ENCODE assay signal across 8 cellular contexts in the genomic region with DNA sequence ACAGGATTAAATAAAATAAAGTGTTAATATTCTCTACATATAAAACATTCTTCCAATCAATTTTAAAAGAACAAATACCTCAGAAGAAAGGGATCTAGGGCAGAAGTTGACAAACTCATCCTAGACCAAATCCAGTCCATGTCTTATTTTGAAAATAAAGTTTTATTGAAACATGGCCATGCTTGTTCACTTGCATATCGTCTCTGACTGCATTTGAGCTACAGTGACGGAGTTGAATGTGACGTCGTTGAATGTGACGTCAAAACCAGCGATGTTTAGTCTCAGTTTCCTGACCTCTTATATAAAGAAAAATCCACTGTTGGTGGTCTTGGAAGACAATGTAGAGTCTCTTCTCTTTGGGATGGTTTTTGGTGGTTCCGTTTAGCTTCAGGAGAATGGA.
"Had no signal": no experiment of that assay in that cellular context is flagged by ENCODE, and none has a peak within 500 bp of the region (broad histone marks: within the 10 kb centered on the region; RNA-seq: fewer than 3 reads in every experiment).

No MANE protein-coding gene starts in this region.

- ATAC-seq: GM12878 had no signal

- FAIRE-seq: G401.6, GM12878, GM12891, GM12892, GM18507, GM19239 had no signal

- DNase-seq: GDM1, GF-D8 had no signal

- H3K4me3 ChIP-seq: GM12878 had no signal
